8 cellular contexts compared by ENCODE assay signal in genomic region chr17:57747221-57748017, GRCh38. TPM values are rescaled to one million over a fixed set of nuclear protein-coding genes. Genes with fewer than 3 reads are reported as not detected.
A peak's percentile ranks its signal among the peaks of the same experiment; 100 is the strongest.
DNase-seq lines count a peak whose midpoint lies in the region; ATAC-seq, FAIRE-seq and TF ChIP-seq lines count a peak whose summit lies in the region.

No MANE protein-coding gene starts in this region.

- no peaks in the 10 kb centered on the region for H4K20me1 ChIP-seq in BLaER1 treated with 17β-estradiol and CSF1 and Interleukin-3, amounts not matched to agents 10 nM and 100 nM

- peak overlapping the region in 10 of 11 experiments; percentile 8 to 95 (median 85); a peak in 18 of 22 replicates for H3K4me2 ChIP-seq in BLaER1 treated with 17β-estradiol and CSF1 and Interleukin-3, amounts not matched to agents 10 nM and 100 nM

- H3K9me3 ChIP-seq in BLaER1 treated with 17β-estradiol and CSF1 and Interleukin-3, amounts not matched to agents 10 nM and 100 nM (replicated peaks in 1 of 11), result peaks cover 0 to 9% (median 0%) of the 10 kb centered on the region in 11 experiments; a peak in 3 of 22 replicates
- no peaks in the 10 kb centered on the region for H3K9me3 ChIP-seq in thoracic aorta

- TF ChIP-seq CTCF in thoracic aorta (IDR thresholded peaks at IDR 0.05), result peak; percentile 55

- peak; percentile 68 for FAIRE-seq in endometrium (lab: Jason Lieb, UNC)

- peak overlapping the region in 6 of 11 experiments; percentile 55 to 82 (median 76); a peak in 10 of 22 replicates for H3K9ac ChIP-seq in BLaER1 treated with 17β-estradiol and CSF1 and Interleukin-3, amounts not matched to agents 10 nM and 100 nM

- no peaks in the 10 kb centered on the region for H3K27me3 ChIP-seq in BLaER1 treated with 17β-estradiol and CSF1 and Interleukin-3, amounts not matched to agents 10 nM and 100 nM
- H3K27me3 ChIP-seq in thoracic aorta (replicated peaks; ENCODE audit: insufficient read depth), result no peaks in the 10 kb centered on the region

- peak overlapping the region in 6 of 11 experiments; percentile 79 to 90 (median 86); a peak in 12 of 22 replicates for H3K27ac ChIP-seq in BLaER1 treated with 17β-estradiol and CSF1 and Interleukin-3, amounts not matched to agents 10 nM and 100 nM
- no peak overlapping the region for H3K27ac ChIP-seq in thoracic aorta

- peaks cover 0 to 11% (median 0%) of the 10 kb centered on the region in 11 experiments; a peak in 1 of 22 replicates for H3K36me3 ChIP-seq in BLaER1 treated with 17β-estradiol and CSF1 and Interleukin-3, amounts not matched to agents 10 nM and 100 nM
- H3K36me3 ChIP-seq in thoracic aorta, result no peaks in the 10 kb centered on the region

- H3K4me3 ChIP-seq in BLaER1 treated with 17β-estradiol and CSF1 and Interleukin-3, amounts not matched to agents 10 nM and 100 nM, result peak overlapping the region in 3 of 10 experiments; percentile 55 to 63 (median 62); a peak in 3 of 20 replicates
- no peak overlapping the region for H3K4me3 ChIP-seq in thoracic aorta

- DNase-seq in H4 (ENCODE audit: low spot score), result peak; percentile 74
- peak; percentile 34 to 69 for DNase-seq in NCI-H446 (lab: John Stamatoyannopoulos, UW)
- peak; percentile 34 for DNase-seq in activated CD4-positive, alpha-beta T cell treated with anti-CD3 and anti-CD28 coated beads for 48 hours
- peak; percentile 13 for DNase-seq in middle frontal gyrus (ENCODE audit: extremely low spot score, low spot score)
- no peak for DNase-seq in thoracic aorta (ENCODE audit: low spot score)

- ATAC-seq in thoracic aorta (ENCODE audit: insufficient number of reproducible peaks, low FRiP score, low read depth) (no peak), GM18909 (IDR thresholded peaks at IDR 0.05; ENCODE audit: poor library complexity, unreplicated experiment) (no peak)

- H3K4me1 ChIP-seq in BLaER1 treated with 17β-estradiol and CSF1 and Interleukin-3, amounts not matched to agents 10 nM and 100 nM, result peaks cover 51 to 92% (median 89%) of the 10 kb centered on the region in 10 experiments
- no peaks in the 10 kb centered on the region for H3K4me1 ChIP-seq in thoracic aorta (ENCODE audit: control insufficient read depth in 1 of 2, low read depth in 2 of 2)

RNA-seq across cellular contexts. Expression of gene CCDC182, which starts 2.3 kb away (rescaled TPM):
- total RNA-seq in H4 (2014; rRNA removed; shearing (Covaris generic)), result not detected in 2 replicates
- not detected for total RNA-seq in thoracic aorta

Comparison
In these comparisons a context has a peak if more than half of its experiments do, and no peak if none do; other contexts are left out.
1. H3K27ac ChIP-seq: peak in BLaER1 treated with 17β-estradiol and CSF1 and Interleukin-3, amounts not matched to agents 10 nM and 100 nM (6 of 11); none in thoracic aorta (0 of 2).